In genomic region chr9:136482046-136482792, GRCh38 we compare ENCODE assay signal across 8 cellular contexts. TPM values are rescaled to one million over a fixed set of nuclear protein-coding genes. Genes with fewer than 3 reads are reported as not detected.
DNase-seq lines count a peak whose midpoint lies in the region; ATAC-seq and TF ChIP-seq lines count a peak whose summit lies in the region.

No MANE protein-coding gene starts in this region.

- H3K9me3 Mint-ChIP-seq in activated CD8-positive, alpha-beta T cell treated with anti-CD3 and anti-CD28 coated beads for 36 hours = no peaks in the 10 kb centered on the region

- peak overlapping the region; percentile 46 for H3K9ac ChIP-seq in parathyroid adenoma

- H3K27ac ChIP-seq in parathyroid adenoma = peak overlapping the region; percentile 87

- H3K27ac Mint-ChIP-seq in activated CD8-positive, alpha-beta T cell treated with anti-CD3 and anti-CD28 coated beads for 36 hours = peak overlapping the region; percentile 98

- no peak for TF ChIP-seq CTCF in activated CD8-positive, alpha-beta T cell treated with anti-CD3 and anti-CD28 coated beads for 36 hours (IDR thresholded peaks at IDR 0.05)
- TF ChIP-seq CTCF in fibroblast of mammary gland (conservative IDR thresholded peaks at IDR 0.05; ENCODE audit: control insufficient read depth, insufficient read depth, low read depth, low read length) (no peak), parathyroid adenoma (IDR thresholded peaks at IDR 0.05) (no peak)

- H3K4me2 ChIP-seq in parathyroid adenoma (ENCODE audit: low read length) = peak overlapping the region; percentile 83

- CTCF ChIA-PET in activated CD8-positive, alpha-beta T cell treated with anti-CD3 and anti-CD28 coated beads for 36 hours (lab: Charles Lee) = no interaction called here

- H3K4me3 Mint-ChIP-seq in activated CD8-positive, alpha-beta T cell treated with anti-CD3 and anti-CD28 coated beads for 36 hours = peak overlapping the region; percentile 87

- in situ Hi-C loops in KBM-7 (cut with MboI; ENCODE audit: low pct_unique_long_range_greater_than_20kb, low sequenced_read_pairs) = no loop called here

- peak overlapping the region; percentile 76 for H2AFZ ChIP-seq in parathyroid adenoma

- H3K4me3 ChIP-seq in fibroblast of mammary gland (ENCODE audit: control insufficient read depth, low read depth, low read length) = peak overlapping the region; percentile 72
- peak overlapping the region; percentile 75 for H3K4me3 ChIP-seq in parathyroid adenoma (ENCODE audit: low read depth, low read length)

- no peak for ATAC-seq in activated CD8-positive, alpha-beta T cell treated with anti-CD3 and anti-CD28 coated beads for 36 hours
- no peak for ATAC-seq in activated CD4-positive, CD25-positive, alpha-beta regulatory T cell treated with anti-CD3 and anti-CD28 coated beads, Interleukin-2, amount 50 U/mL, for 24 hours

- DNase-seq in NCI-H146 treated with DMSO at 0.1 percent for 48 hours (lab: John Stamatoyannopoulos, UW; ENCODE audit: unreplicated experiment) (peak; percentile 1), NCI-H146 (lab: John Stamatoyannopoulos, UW) (no peak), KBM-7 (peak; percentile 46), fibroblast of mammary gland (ENCODE audit: low read depth) (peak; percentile 47), NCI-H187 treated with DMSO at 0.1 percent for 48 hours (lab: John Stamatoyannopoulos, UW) (no peak)
- peak; percentile 62 for DNase-seq in activated CD8-positive, alpha-beta T cell treated with anti-CD3 and anti-CD28 coated beads for 36 hours

- H3K36me3 ChIP-seq in parathyroid adenoma (ENCODE audit: control insufficient read depth, insufficient read depth, low read length) = no peaks in the 10 kb centered on the region

- H3K4me1 Mint-ChIP-seq in activated CD8-positive, alpha-beta T cell treated with anti-CD3 and anti-CD28 coated beads for 36 hours (ENCODE audit: low read depth) = peaks cover 35% of the 10 kb centered on the region

- peaks cover 27% of the 10 kb centered on the region for H3K36me3 Mint-ChIP-seq in activated CD8-positive, alpha-beta T cell treated with anti-CD3 and anti-CD28 coated beads for 36 hours (ENCODE audit: low read depth)

- H3K79me2 ChIP-seq in parathyroid adenoma = peaks cover 12% of the 10 kb centered on the region

- H3K27me3 ChIP-seq in parathyroid adenoma (ENCODE audit: control insufficient read depth, insufficient read depth, low read length) = no peaks in the 10 kb centered on the region

- intact Hi-C loops in activated CD8-positive, alpha-beta T cell treated with anti-CD3 and anti-CD28 coated beads for 36 hours (cut with micrococcal nuclease) = loop anchor here (10.0 kb wide), 1 partner anchor 53 kb away; no protein-coding TSS in a partner anchor

- POLR2A ChIA-PET in activated CD8-positive, alpha-beta T cell treated with anti-CD3 and anti-CD28 coated beads for 36 hours (lab: Charles Lee) = no interaction called here

- H3K27me3 Mint-ChIP-seq in activated CD8-positive, alpha-beta T cell treated with anti-CD3 and anti-CD28 coated beads for 36 hours = no peaks in the 10 kb centered on the region

- H3K4me1 ChIP-seq in parathyroid adenoma = peaks cover 3% of the 10 kb centered on the region

- no peaks in the 10 kb centered on the region for H3K9me3 ChIP-seq in parathyroid adenoma (ENCODE audit: control insufficient read depth, low read length)

RNA-seq across cellular contexts. Expression of gene SEC16A, which starts 0.6 kb away (rescaled TPM):
- total RNA-seq in activated CD8-positive, alpha-beta T cell treated with anti-CD3 and anti-CD28 coated beads for 36 hours = 10 to 100 TPM; 67.9 to 69.8 TPM

RNA-seq across cellular contexts. Expression of gene INPP5E, which starts 42.6 kb away (rescaled TPM):
- total RNA-seq in activated CD8-positive, alpha-beta T cell treated with anti-CD3 and anti-CD28 coated beads for 36 hours = 10 to 100 TPM; 12.0 to 13.8 TPM

Comparison
In these comparisons a context has a peak if more than half of its experiments do, and no peak if none do; other contexts are left out.
1. DNase-seq: peak in NCI-H146 treated with DMSO at 0.1 percent for 48 hours (single experiment), KBM-7 (single experiment), activated CD8-positive, alpha-beta T cell treated with anti-CD3 and anti-CD28 coated beads for 36 hours (single experiment) and fibroblast of mammary gland (single experiment); none in NCI-H146 (single experiment) and NCI-H187 treated with DMSO at 0.1 percent for 48 hours (single experiment).